12 cellular contexts compared by ENCODE assay signal in genomic region chr3:2099779-2100191, GRCh38. TPM values are rescaled to one million over a fixed set of nuclear protein-coding genes. Genes with fewer than 3 reads are reported as not detected.
DNase-seq lines count a peak whose midpoint lies in the region; ATAC-seq and TF ChIP-seq lines count a peak whose summit lies in the region.
"Had no signal": no experiment of that assay in that cellular context is flagged by ENCODE, and none has a peak within 500 bp of the region (broad histone marks: within the 10 kb centered on the region; RNA-seq: fewer than 3 reads in every experiment).

No MANE protein-coding gene starts in this region.

- peaks cover 57% of the 10 kb centered on the region for H3K27me3 ChIP-seq in endodermal cell (ENCODE audit: control insufficient read depth, insufficient read depth, low read length, poor library complexity, severe bottlenecking)
- no peaks in the 10 kb centered on the region for H3K27me3 ChIP-seq in uterus

- H3K9me3 ChIP-seq in endodermal cell (ENCODE audit: control insufficient read depth, low read length) (peaks cover 38% of the 10 kb centered on the region), uterus (no peaks in the 10 kb centered on the region)
- H3K9me3 ChIP-seq: adrenal gland had no signal

- H3K27ac ChIP-seq in endodermal cell (ENCODE audit: low read depth, low read length) (no peak overlapping the region), uterus (no peak overlapping the region)
- H3K27ac ChIP-seq: adrenal gland, foreskin keratinocyte, skin epidermis had no signal

- peaks cover 3% of the 10 kb centered on the region for H3K36me3 Mint-ChIP-seq in endodermal cell (ENCODE audit: low read depth)
- no peaks in the 10 kb centered on the region for H3K36me3 Mint-ChIP-seq in neural crest cell (ENCODE audit: low read depth)
- H3K36me3 Mint-ChIP-seq: CD4-positive, CD25-positive, alpha-beta regulatory T cell had no signal

- H3K27me3 Mint-ChIP-seq in endodermal cell (ENCODE audit: insufficient read depth), result peaks cover 74% of the 10 kb centered on the region
- H3K27me3 Mint-ChIP-seq in neural crest cell (ENCODE audit: low read depth), result peaks cover 93% of the 10 kb centered on the region

- ATAC-seq in left cardiac atrium (peak; percentile 9 to 12), left ventricle myocardium superior (no peak), HG02642 (IDR thresholded peaks at IDR 0.05; ENCODE audit: poor library complexity, unreplicated experiment) (no peak), GM18861 (IDR thresholded peaks at IDR 0.05; ENCODE audit: unreplicated experiment) (no peak), GM18517 (IDR thresholded peaks at IDR 0.05; ENCODE audit: unreplicated experiment) (no peak)

- intact Hi-C loops in left cardiac atrium (cut with DNase I) (no loop called here), left ventricle myocardium superior (cut with micrococcal nuclease) (no loop called here), uterus (cut with DNase I; ENCODE audit: low total_unique reads) (no loop called here)

- H3K4me3 ChIP-seq in endodermal cell (ENCODE audit: low read length), result peak overlapping the region; percentile 77
- peak overlapping the region; percentile 48 to 53 for H3K4me3 ChIP-seq in uterus

- no peak overlapping the region for H3K27ac Mint-ChIP-seq in endodermal cell
- no peak overlapping the region for H3K27ac Mint-ChIP-seq in neural crest cell (ENCODE audit: unreplicated experiment)
- H3K27ac Mint-ChIP-seq: CD4-positive, CD25-positive, alpha-beta regulatory T cell had no signal

- H3K9me3 Mint-ChIP-seq in endodermal cell (peaks cover under 1% of the 10 kb centered on the region), neural crest cell (no peaks in the 10 kb centered on the region)

- H3K36me3 ChIP-seq in endodermal cell (ENCODE audit: control insufficient read depth, insufficient read depth, low read length) (no peaks in the 10 kb centered on the region), uterus (no peaks in the 10 kb centered on the region)
- H3K36me3 ChIP-seq: adrenal gland had no signal

- H3K4me1 ChIP-seq in endodermal cell (ENCODE audit: control insufficient read depth, insufficient read depth, low read length), result no peaks in the 10 kb centered on the region
- H3K4me1 ChIP-seq in uterus, result no peaks in the 10 kb centered on the region
- H3K4me1 ChIP-seq: adrenal gland, foreskin keratinocyte had no signal

- no peak overlapping the region for H3K9ac ChIP-seq in endodermal cell (ENCODE audit: extremely low read depth, low read length, poor library complexity, severe bottlenecking)

- WGBS in endodermal cell (ENCODE audit: insufficient coverage in 1 of 2, insufficient read length in 1 of 2), 2 experiments, result 23 to 37% methylated on average over 19 to 26 of the region's 26 CpGs

- H3K4me1 Mint-ChIP-seq in endodermal cell (peaks cover 28% of the 10 kb centered on the region), neural crest cell (peaks cover 13% of the 10 kb centered on the region)

- TF ChIP-seq CTCF in endodermal cell (conservative IDR thresholded peaks at IDR 0.05) (no peak), neural crest cell (conservative IDR thresholded peaks at IDR 0.05) (no peak), uterus (IDR thresholded peaks at IDR 0.05) (no peak)

- peak overlapping the region; percentile 62 for H3K4me3 Mint-ChIP-seq in endodermal cell
- H3K4me3 Mint-ChIP-seq in neural crest cell, result peak overlapping the region; percentile 84

- no peak for TF ChIP-seq POLR2A in uterus (IDR thresholded peaks at IDR 0.05)

- DNase-seq in left cardiac atrium (peak; percentile 24), left ventricle myocardium superior (no peak), endodermal cell (peak; percentile 76), neural crest cell (ENCODE audit: low read depth, low spot score) (peak; percentile 6), uterus (no peak)
- DNase-seq: adrenal gland; CD4-positive, CD25-positive, alpha-beta regulatory T cell had no signal

RNA-seq across cellular contexts. Expression of gene CNTN4, which starts 1.1 kb away (rescaled TPM):
- total RNA-seq in left cardiac atrium (1 to 10 TPM; 3.7 to 4.1 TPM), left ventricle myocardium superior (3.2 TPM), endodermal cell (10 to 100 TPM; 10.8 to 11.1 TPM), neural crest cell (2.9 and 4.3 TPM in 2 replicates), uterus (10 to 100 TPM in 2 of 4 donors, 1 to 10 TPM in 2; 2.6 to 91.2 (median 13.2) TPM)
- 5.0 TPM for polyA plus RNA-seq in endodermal cell (2013, experiment 1 of 2)
- 4.6 TPM for polyA plus RNA-seq in endodermal cell (2013, experiment 2 of 2)
- total RNA-seq: CD4-positive, CD25-positive, alpha-beta regulatory T cell; foreskin keratinocyte had no signal
- polyA plus RNA-seq: CD4-positive, CD25-positive, alpha-beta regulatory T cell; foreskin keratinocyte had no signal

Comparison
In these comparisons a context has a peak if more than half of its experiments do, and no peak if none do; other contexts are left out.
1. ATAC-seq: peak in left cardiac atrium (2 of 2); none in left ventricle myocardium superior (single experiment), HG02642 (single experiment), GM18861 (single experiment) and GM18517 (single experiment).
2. DNase-seq: peak in left cardiac atrium (single experiment), endodermal cell (single experiment) and neural crest cell (single experiment); none in left ventricle myocardium superior (single experiment) and uterus (0 of 2).